24 cellular contexts compared by ENCODE assay signal in genomic region chr2:1487758-1488715, GRCh38.
DNase-seq lines count a peak whose midpoint lies in the region; ATAC-seq and TF ChIP-seq lines count a peak whose summit lies in the region.
"Had no signal": no experiment of that assay in that cellular context is flagged by ENCODE, and none has a peak within 500 bp of the region (broad histone marks: within the 10 kb centered on the region; RNA-seq: fewer than 3 reads in every experiment).

No MANE protein-coding gene starts in this region.

- ATAC-seq in stimulated activated naive CD8-positive, alpha-beta T cell treated with anti-CD3 and anti-CD28 coated beads, Interleukin-15, amount 100 ng/mL, for 72 hours = peak; percentile 23
- ATAC-seq in stimulated activated naive CD8-positive, alpha-beta T cell treated with anti-CD3 and anti-CD28 coated beads, Interleukin-15, Interleukin-2, amounts not matched to agents 100 U/mL and 50 U/mL, for 24 hours = no peak
- no peak for ATAC-seq in HG03565 (IDR thresholded peaks at IDR 0.05; ENCODE audit: unreplicated experiment)
- no peak for ATAC-seq in HG02588 (IDR thresholded peaks at IDR 0.05; ENCODE audit: unreplicated experiment)
- ATAC-seq: pancreas, WTC11 had no signal

- no peaks in the 10 kb centered on the region for H3K36me3 ChIP-seq in vagina
- H3K36me3 ChIP-seq: adrenal gland, pancreas, SJCRH30 had no signal

- no peaks in the 10 kb centered on the region for H3K9me3 Mint-ChIP-seq in stimulated activated naive CD8-positive, alpha-beta T cell treated with anti-CD3 and anti-CD28 coated beads, Interleukin-15, amount 100 ng/mL, for 72 hours
- no peaks in the 10 kb centered on the region for H3K9me3 Mint-ChIP-seq in osteocyte (ENCODE audit: unreplicated experiment)
- H3K9me3 Mint-ChIP-seq: naive B cell, WTC11 had no signal

- H3K27me3 ChIP-seq in vagina = no peaks in the 10 kb centered on the region
- H3K27me3 ChIP-seq: adrenal gland, pancreas had no signal

- H3K27me3 Mint-ChIP-seq in stimulated activated naive CD8-positive, alpha-beta T cell treated with anti-CD3 and anti-CD28 coated beads, Interleukin-15, amount 100 ng/mL, for 72 hours = no peaks in the 10 kb centered on the region
- H3K27me3 Mint-ChIP-seq in osteocyte (ENCODE audit: unreplicated experiment) = no peaks in the 10 kb centered on the region

- H3K4me1 Mint-ChIP-seq in stimulated activated naive CD8-positive, alpha-beta T cell treated with anti-CD3 and anti-CD28 coated beads, Interleukin-15, amount 100 ng/mL, for 72 hours = no peaks in the 10 kb centered on the region
- H3K4me1 Mint-ChIP-seq in osteocyte (ENCODE audit: unreplicated experiment) = no peaks in the 10 kb centered on the region
- H3K4me1 Mint-ChIP-seq: CD14-positive monocyte had no signal

- intact Hi-C loops in vagina (cut with DNase I) = no loop called here

- H3K27ac ChIP-seq in coronary artery = no peak overlapping the region
- H3K27ac ChIP-seq in vagina = no peak overlapping the region
- H3K27ac ChIP-seq: adrenal gland, KMS-11, pancreas, SJCRH30 had no signal

- no peak for DNase-seq in stimulated activated naive CD8-positive, alpha-beta T cell treated with anti-CD3 and anti-CD28 coated beads, Interleukin-15, amount 100 ng/mL, for 72 hours
- DNase-seq in stimulated activated naive CD8-positive, alpha-beta T cell treated with anti-CD3 and anti-CD28 coated beads, Interleukin-15, Interleukin-2, amounts not matched to agents 100 U/mL and 50 U/mL, for 24 hours = no peak
- DNase-seq in coronary artery (ENCODE audit: low spot score) = peak; percentile 50
- DNase-seq in osteocyte (ENCODE audit: extremely low spot score, unreplicated experiment) = peak; percentile 79
- DNase-seq in vagina (ENCODE audit: extremely low spot score in 2 of 2) = peak; percentile 75 to 88
- no peak for DNase-seq in NCI-H1436 treated with DMSO at 0.1 percent for 48 hours (lab: John Stamatoyannopoulos, UW)
- DNase-seq: activated CD4-positive, alpha-beta T cell treated with anti-CD3 and anti-CD28 coated beads, Interleukin-2, amount 50 U/mL, for 4 hours; activated gamma-delta T cell treated with Interleukin-2 at 50 U/mL for 16 hours; activated T-cell treated with anti-CD3 and anti-CD28 coated beads for 4 hours; cortex of kidney; GOT3; kidney glomerular epithelial cell; mesendoderm; naive B cell; NCI-H187 treated with DMSO at 0.1 percent for 48 hours; SJCRH30; T-helper 2 cell had no signal

- H3K9me3 ChIP-seq in vagina = no peaks in the 10 kb centered on the region
- H3K9me3 ChIP-seq: adrenal gland, pancreas, SJCRH30 had no signal

- H3K36me3 Mint-ChIP-seq in osteocyte (ENCODE audit: unreplicated experiment) = no peaks in the 10 kb centered on the region
- H3K36me3 Mint-ChIP-seq: CD14-positive monocyte, naive B cell had no signal

- no peak for TF ChIP-seq POLR2A in vagina (IDR thresholded peaks at IDR 0.05)

- H3K4me3 Mint-ChIP-seq in stimulated activated naive CD8-positive, alpha-beta T cell treated with anti-CD3 and anti-CD28 coated beads, Interleukin-15, amount 100 ng/mL, for 72 hours = no peak overlapping the region
- no peak overlapping the region for H3K4me3 Mint-ChIP-seq in osteocyte (ENCODE audit: unreplicated experiment)
- H3K4me3 Mint-ChIP-seq: CD14-positive monocyte, naive B cell, WTC11 had no signal

- H3K4me3 ChIP-seq in coronary artery = no peak overlapping the region
- H3K4me3 ChIP-seq in vagina = no peak overlapping the region
- H3K4me3 ChIP-seq: adrenal gland, pancreas, SJCRH30 had no signal

- H3K27ac Mint-ChIP-seq in stimulated activated naive CD8-positive, alpha-beta T cell treated with anti-CD3 and anti-CD28 coated beads, Interleukin-15, amount 100 ng/mL, for 72 hours = peak overlapping the region; percentile 25 to 92
- H3K27ac Mint-ChIP-seq in osteocyte (ENCODE audit: unreplicated experiment) = no peak overlapping the region
- H3K27ac Mint-ChIP-seq: CD14-positive monocyte had no signal

- TF ChIP-seq CTCF in coronary artery (IDR thresholded peaks at IDR 0.05) (no peak), osteocyte (IDR thresholded peaks at IDR 0.05) (no peak), vagina (IDR thresholded peaks at IDR 0.05) (no peak)

- no peaks in the 10 kb centered on the region for H3K4me1 ChIP-seq in vagina
- H3K4me1 ChIP-seq: adrenal gland, pancreas, SJCRH30 had no signal

Comparison
In these comparisons a context has a peak if more than half of its experiments do, and no peak if none do; other contexts are left out.
1. DNase-seq: peak in coronary artery (single experiment), osteocyte (single experiment) and vagina (2 of 2); none in stimulated activated naive CD8-positive, alpha-beta T cell treated with anti-CD3 and anti-CD28 coated beads, Interleukin-15, amount 100 ng/mL, for 72 hours (0 of 2), stimulated activated naive CD8-positive, alpha-beta T cell treated with anti-CD3 and anti-CD28 coated beads, Interleukin-15, Interleukin-2, amounts not matched to agents 100 U/mL and 50 U/mL, for 24 hours (single experiment) and NCI-H1436 treated with DMSO at 0.1 percent for 48 hours (single experiment).